ENCODE assay signal across 27 cellular contexts in the genomic region with DNA sequence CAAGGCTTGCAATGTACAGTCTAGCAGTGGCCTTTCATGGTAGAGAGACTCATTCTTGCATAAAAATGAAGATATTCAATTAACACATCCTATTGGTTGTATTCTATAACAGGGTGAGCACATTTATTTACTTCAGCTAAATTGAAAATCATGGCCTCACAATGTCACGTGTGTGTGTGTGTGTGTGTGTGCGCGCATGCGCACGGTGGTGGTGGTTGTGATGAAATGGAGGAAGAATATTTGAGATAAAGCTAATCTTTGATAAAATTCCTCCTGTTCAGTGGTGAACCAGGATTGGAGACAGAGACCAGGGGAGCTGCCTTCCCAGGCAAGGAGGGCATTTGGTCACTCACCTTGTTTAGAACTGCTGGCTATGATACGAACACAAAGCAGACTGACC.
"Had no signal": no experiment of that assay in that cellular context is flagged by ENCODE, and none has a peak within 500 bp of the region (broad histone marks: within the 10 kb centered on the region; RNA-seq: fewer than 3 reads in every experiment).

No MANE protein-coding gene starts in this region.

- ATAC-seq: stimulated activated effector memory CD8-positive, alpha-beta T cell treated with anti-CD3 and anti-CD28 coated beads, Interleukin-12 subunit alpha, Interleukin-12 subunit beta, amount 100 ng/mL, for 72 hours; stimulated activated memory B cell treated with anti-CD40 and anti-IgM and Interleukin-4, amounts not matched to agents 10 μg/mL and 1 μg/mL and 100 μg/mL, for 72 hours; stimulated activated naive B cell treated with anti-CD40 and anti-IgM and Interleukin-4, amounts not matched to agents 10 μg/mL and 1 μg/mL and 100 μg/mL, for 72 hours; stimulated activated naive CD8-positive, alpha-beta T cell treated with anti-CD3 and anti-CD28 coated beads, Interleukin-15, amount 100 ng/mL, for 72 hours; stimulated activated naive CD8-positive, alpha-beta T cell treated with anti-CD3 and anti-CD28 coated beads, Interleukin-15, Interleukin-2, amounts not matched to agents 100 U/mL and 50 U/mL, for 24 hours; upper lobe of right lung had no signal

- H3K27me3 ChIP-seq: stomach, suprapubic skin, testis, thyroid gland, tibial artery, tibial nerve, transverse colon, upper lobe of left lung, upper lobe of right lung, uterus, vagina had no signal

- H3K27ac ChIP-seq: stomach, suprapubic skin, testis, thoracic aorta, thyroid gland, tibial artery, tibial nerve, transverse colon, upper lobe of left lung, upper lobe of right lung, uterus, vagina had no signal

- H3K36me3 ChIP-seq: stomach, suprapubic skin, thoracic aorta, thyroid gland, tibial artery, tibial nerve, transverse colon, upper lobe of left lung, upper lobe of right lung, uterus, vagina had no signal

- FAIRE-seq: urothelium cell line had no signal

- DNase-seq: stimulated activated CD4-positive, alpha-beta T cell treated with anti-CD3 and anti-CD28 coated beads, Interleukin-2, amount 100 ng/mL, for 48 hours; stimulated activated CD4-positive, alpha-beta T cell treated with anti-CD3 and anti-CD28 coated beads, Interleukin-4, amount 100 ng/mL, for 1 hour; stimulated activated CD4-positive, alpha-beta T cell treated with anti-CD3 and anti-CD28 coated beads, Interleukin-4, amount 100 ng/mL, for 24 hours; stimulated activated CD4-positive, alpha-beta T cell treated with anti-CD3 and anti-CD28 coated beads, Interleukin-4, amount 100 ng/mL, for 4 hours; stimulated activated CD8-positive, alpha-beta memory T cell treated with anti-CD3 and anti-CD28 coated beads, Interleukin-4, amount 100 ng/mL, for 48 hours; stimulated activated naive B cell treated with anti-CD40 and anti-IgM and Interleukin-4, amounts not matched to agents 10 μg/mL and 1 μg/mL and 100 μg/mL, for 72 hours; stimulated activated naive CD4-positive, alpha-beta T cell; stimulated activated naive CD4-positive, alpha-beta T cell treated with Interleukin-2 at 50 U/mL for 16 hours; stimulated activated naive CD8-positive, alpha-beta T cell treated with anti-CD3 and anti-CD28 coated beads, Interleukin-15, amount 100 ng/mL, for 72 hours; stimulated activated naive CD8-positive, alpha-beta T cell treated with anti-CD3 and anti-CD28 coated beads, Interleukin-15, Interleukin-2, amounts not matched to agents 100 U/mL and 50 U/mL, for 24 hours; stomach; substantia nigra; testis; thyroid gland; tibial artery; transverse colon; trophoblast cell; upper lobe of left lung; upper lobe of right lung; uterus had no signal

- H3K4me3 ChIP-seq: stomach, suprapubic skin, testis, thoracic aorta, thyroid gland, tibial artery, tibial nerve, transverse colon, upper lobe of left lung, upper lobe of right lung, uterus, vagina had no signal

- H3K9me3 ChIP-seq: stomach, suprapubic skin, testis, thoracic aorta, thyroid gland, tibial nerve, transverse colon, upper lobe of right lung, uterus, vagina had no signal

- H3K4me1 ChIP-seq: stomach, suprapubic skin, testis, tibial artery, tibial nerve, transverse colon, upper lobe of left lung, upper lobe of right lung, uterus, vagina had no signal
